Comparison of ENCODE assay signal across 8 cellular contexts in the genomic region with DNA sequence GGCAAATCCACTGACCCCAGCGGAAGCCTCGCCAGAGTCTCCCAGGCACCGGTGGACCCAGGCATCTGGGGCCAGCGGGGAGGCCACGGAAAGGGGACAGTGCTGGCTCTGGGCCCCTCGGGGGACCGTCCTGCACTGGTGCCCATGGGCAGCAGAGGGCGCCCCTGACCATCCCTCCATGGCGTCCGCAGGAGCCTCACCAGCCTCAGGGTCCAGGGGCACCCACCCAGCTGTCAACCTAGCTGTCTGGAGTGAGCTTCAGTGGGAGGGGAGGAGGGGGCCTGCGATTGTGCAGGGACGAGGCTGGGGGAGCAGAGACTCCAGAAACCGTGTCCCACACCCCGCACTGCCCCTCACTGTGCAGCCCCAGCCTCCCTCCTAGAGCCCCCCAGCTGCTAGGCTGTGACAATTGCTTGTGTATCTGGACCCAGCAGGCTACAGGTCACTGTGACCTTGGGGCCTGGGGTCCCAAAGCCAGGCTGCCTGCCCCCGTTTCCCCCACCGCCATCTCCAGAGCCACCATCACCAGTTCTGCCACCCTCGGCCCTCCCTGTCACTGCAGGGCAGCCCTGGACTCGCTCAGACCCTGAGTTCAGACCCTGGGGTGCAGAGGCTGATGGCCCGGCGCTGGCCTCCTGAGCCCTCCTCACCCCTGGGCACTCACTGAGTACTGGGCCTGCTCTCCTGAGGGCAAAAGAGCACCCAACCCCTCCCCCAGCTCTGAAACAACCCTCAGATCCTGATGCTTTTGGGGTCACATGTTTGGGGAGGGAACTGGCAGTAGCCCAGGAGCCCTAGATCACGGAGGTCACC. TPM values are rescaled to one million over a fixed set of nuclear protein-coding genes. Genes with fewer than 3 reads are reported as not detected.
DNase-seq lines count a peak whose midpoint lies in the region; ATAC-seq and TF ChIP-seq lines count a peak whose summit lies in the region.

No MANE protein-coding gene starts in this region.

- no peak for TF ChIP-seq EP300 in upper lobe of left lung (IDR thresholded peaks at IDR 0.05)

- H3K36me3 ChIP-seq in upper lobe of left lung, result no peaks in the 10 kb centered on the region

- no peaks in the 10 kb centered on the region for H3K27me3 Mint-ChIP-seq in Calu3 (ENCODE audit: unreplicated experiment)
- H3K27me3 Mint-ChIP-seq in natural killer cell treated with Interleukin-12 subunit alpha and Interleukin-12 subunit beta and Interleukin-15 and Interleukin-18, amount 100 ng/mL, for 72 hours, result peaks cover 16 to 21% of the 10 kb centered on the region in 2 donors

- no peak overlapping the region for H3K27ac Mint-ChIP-seq in Calu3 (ENCODE audit: unreplicated experiment)
- no peak overlapping the region for H3K27ac Mint-ChIP-seq in natural killer cell treated with Interleukin-12 subunit alpha and Interleukin-12 subunit beta and Interleukin-15 and Interleukin-18, amount 100 ng/mL, for 72 hours

- ATAC-seq in natural killer cell treated with Interleukin-12 subunit alpha and Interleukin-12 subunit beta and Interleukin-15 and Interleukin-18, amount 100 ng/mL, for 72 hours, result peak; percentile 65 to 76
- ATAC-seq in upper lobe of left lung (ENCODE audit: low FRiP score in 2 of 2) (peak; percentile 63 to 78), GM18511 (IDR thresholded peaks at IDR 0.05; ENCODE audit: unreplicated experiment) (no peak)

- TF ChIP-seq CTCF in Calu3 (IDR thresholded peaks at IDR 0.05; ENCODE audit: unreplicated experiment) (peak; percentile 75), epithelial cell of proximal tubule (conservative IDR thresholded peaks at IDR 0.05; ENCODE audit: low read depth, low read length) (peak; percentile 82), upper lobe of left lung (IDR thresholded peaks at IDR 0.05) (peak; percentile 75 to 93 (median 88))

- H3K4me3 ChIP-seq in epithelial cell of proximal tubule (ENCODE audit: low read depth, low read length), result no peak overlapping the region
- no peak overlapping the region for H3K4me3 ChIP-seq in upper lobe of left lung

- H3K9me3 ChIP-seq in upper lobe of left lung, result no peaks in the 10 kb centered on the region

- TF ChIP-seq POLR2A in upper lobe of left lung (IDR thresholded peaks at IDR 0.05), result no peak

- CTCF ChIA-PET in Calu3 (lab: Charles Lee), result interaction anchor here (3.1 kb wide), 1 partner anchor 173 kb away, joined by 20 read pairs; no protein-coding TSS in a partner anchor

- H3K9me3 Mint-ChIP-seq in Calu3 (ENCODE audit: low read depth, unreplicated experiment), result no peaks in the 10 kb centered on the region
- H3K9me3 Mint-ChIP-seq in natural killer cell treated with Interleukin-12 subunit alpha and Interleukin-12 subunit beta and Interleukin-15 and Interleukin-18, amount 100 ng/mL, for 72 hours, result no peaks in the 10 kb centered on the region

- peak overlapping the region; percentile 80 to 94 (median 90) for H3K27ac ChIP-seq in upper lobe of left lung

- H3K27me3 ChIP-seq in upper lobe of left lung, result peaks cover 0 to 24% (median 11%) of the 10 kb centered on the region in 4 donors

- no TSS peak for BruUV-seq in Calu3 (replicated peaks; lab: Mats Ljungman, UMichigan)

- peaks cover 10% of the 10 kb centered on the region for H3K4me1 Mint-ChIP-seq in Calu3 (ENCODE audit: low read depth, unreplicated experiment)
- H3K4me1 Mint-ChIP-seq in natural killer cell treated with Interleukin-12 subunit alpha and Interleukin-12 subunit beta and Interleukin-15 and Interleukin-18, amount 100 ng/mL, for 72 hours (ENCODE audit: low read depth in 2 of 2), result peaks cover 10 to 13% of the 10 kb centered on the region in 2 donors

- H3K36me3 Mint-ChIP-seq in Calu3 (ENCODE audit: insufficient read depth, unreplicated experiment), result peaks cover 13% of the 10 kb centered on the region
- H3K36me3 Mint-ChIP-seq in natural killer cell treated with Interleukin-12 subunit alpha and Interleukin-12 subunit beta and Interleukin-15 and Interleukin-18, amount 100 ng/mL, for 72 hours, result no peaks in the 10 kb centered on the region

- intact Hi-C loops in Calu3 (cut with micrococcal nuclease; ENCODE audit: unreplicated experiment), result loop anchor here (5.0 to 10.0 kb wide), 3 partner anchors 104 to 176 kb away; no protein-coding TSS in a partner anchor

- H3K4me1 ChIP-seq in upper lobe of left lung, result peaks cover 36 to 50% (median 39%) of the 10 kb centered on the region in 4 donors

- DNase-seq in Calu3 (peak; percentile 68), KG1 (lab: John Stamatoyannopoulos, UW) (peak; percentile 12), epithelial cell of proximal tubule (ENCODE audit: low read depth) (no peak), upper lobe of left lung (peak in 1 of 2 donors; percentile 89), SIG-M5 (lab: John Stamatoyannopoulos, UW) (no peak)
- peak; percentile 29 to 35 for DNase-seq in activated CD4-positive, alpha-beta T cell treated with anti-CD3 and anti-CD28 coated beads, Interleukin-2, amount 50 U/mL, for 4 hours
- DNase-seq in natural killer cell treated with Interleukin-12 subunit alpha and Interleukin-12 subunit beta and Interleukin-15 and Interleukin-18, amount 100 ng/mL, for 72 hours (ENCODE audit: low spot score), result no peak

- H3K4me3 Mint-ChIP-seq in Calu3 (ENCODE audit: low read depth, unreplicated experiment), result no peak overlapping the region
- no peak overlapping the region for H3K4me3 Mint-ChIP-seq in natural killer cell treated with Interleukin-12 subunit alpha and Interleukin-12 subunit beta and Interleukin-15 and Interleukin-18, amount 100 ng/mL, for 72 hours

- 58 to 95% methylated on average over 4 to 11 of the region's 21 CpGs for WGBS in upper lobe of left lung, 2 donors

RNA-seq across cellular contexts. Expression of a gene that starts 10.7 kb away (rescaled TPM):
- 17.8 and 18.5 TPM in 2 replicates for total RNA-seq in Calu3 (2022)
- 76.9 and 135 TPM in 2 replicates for total RNA-seq in epithelial cell of proximal tubule
- total RNA-seq in natural killer cell treated with Interleukin-12 subunit alpha and Interleukin-12 subunit beta and Interleukin-15 and Interleukin-18, amount 100 ng/mL, for 72 hours, result not detected
- 100 to 1,000 TPM in 5 of 6 donors, 10 to 100 TPM in 1; 61.9 to 351 (median 205) TPM for total RNA-seq in upper lobe of left lung

Comparison
In these comparisons a context has a peak if more than half of its experiments do, and no peak if none do; other contexts are left out.
1. DNase-seq: peak in Calu3 (single experiment), KG1 (single experiment) and activated CD4-positive, alpha-beta T cell treated with anti-CD3 and anti-CD28 coated beads, Interleukin-2, amount 50 U/mL, for 4 hours (2 of 2); none in epithelial cell of proximal tubule (single experiment), natural killer cell treated with Interleukin-12 subunit alpha and Interleukin-12 subunit beta and Interleukin-15 and Interleukin-18, amount 100 ng/mL, for 72 hours (single experiment) and SIG-M5 (single experiment).
2. RNA of a gene that starts 10.7 kb away (total RNA-seq): 61.9 to 351 TPM in upper lobe of left lung, 76.9 to 135 TPM in epithelial cell of proximal tubule and 17.8 to 18.5 TPM in Calu3; not detected in natural killer cell treated with Interleukin-12 subunit alpha and Interleukin-12 subunit beta and Interleukin-15 and Interleukin-18, amount 100 ng/mL, for 72 hours; every median in the first group is over 10 times any median in the second.
3. Peak in every context shown above with its lines, with median percentiles within 50 percentile points of each other: CTCF ChIP-seq.